In the genomic region with DNA sequence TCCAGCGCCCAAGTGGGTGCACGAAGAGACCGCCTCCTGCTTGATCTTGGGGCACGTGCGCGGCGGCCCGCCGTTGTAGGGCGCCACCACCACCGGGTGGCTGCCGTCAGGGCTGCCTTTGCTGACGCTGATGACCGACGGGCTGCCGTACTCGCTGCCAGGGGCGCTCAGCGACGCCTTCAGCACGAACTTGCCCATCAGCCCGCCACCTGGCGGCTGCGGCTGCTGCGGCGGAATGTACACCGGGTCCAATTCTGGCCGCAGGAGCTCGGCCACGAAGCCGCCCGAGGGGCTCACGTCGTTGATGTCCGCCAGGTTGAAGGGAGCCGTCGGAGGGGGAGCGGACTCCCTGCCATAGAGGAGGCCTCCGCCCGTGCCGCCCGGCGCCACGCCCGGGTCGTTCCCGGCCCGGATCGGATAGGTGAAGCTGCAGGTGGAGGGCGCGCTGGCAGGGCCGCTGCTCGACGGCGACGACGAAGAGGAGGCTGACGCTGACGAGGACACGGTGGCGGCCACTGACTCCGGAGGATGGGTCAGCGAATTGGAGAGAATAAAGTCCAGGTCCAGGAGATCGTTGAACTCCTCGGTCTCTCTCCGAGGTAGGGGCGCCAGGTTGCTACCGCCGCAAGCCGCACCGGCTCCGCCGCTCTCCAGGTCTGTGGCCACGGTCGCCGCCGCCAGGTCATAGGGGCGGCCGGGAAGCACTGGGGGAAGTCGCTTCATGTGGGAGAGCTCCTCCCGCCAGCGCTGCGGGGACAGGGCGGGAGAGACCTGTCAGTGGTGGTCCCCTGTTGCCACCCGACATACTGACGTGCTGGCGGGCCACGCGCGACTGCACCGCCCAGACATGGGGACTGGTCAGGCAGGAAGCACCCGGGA, we compare ENCODE assay signal across 7 cellular contexts. TPM values are rescaled to one million over a fixed set of nuclear protein-coding genes. Genes with fewer than 3 reads are reported as not detected.
DNase-seq lines count a peak whose midpoint lies in the region; ATAC-seq and TF ChIP-seq lines count a peak whose summit lies in the region.

No MANE protein-coding gene starts in this region.

- DNase-seq in Peyer's patch (peak in 2 of 3 donors; percentile 65 to 74), esophagus squamous epithelium (lab: John Stamatoyannopoulos, UW) (no peak), natural killer cell (no peak), H4 (ENCODE audit: low spot score) (no peak), glomerular visceral epithelial cell (ENCODE audit: extremely low spot score) (no peak), dedifferentiated amniotic fluid mesenchymal stem cell (ENCODE audit: extremely low spot score) (no peak)

- H3K36me3 Mint-ChIP-seq in natural killer cell: no peaks in the 10 kb centered on the region

- H3K4me1 ChIP-seq in Peyer's patch (peaks cover 0 to 22% (median 3%) of the 10 kb centered on the region in 4 donors), esophagus squamous epithelium (peaks cover 7 to 75% (median 20%) of the 10 kb centered on the region in 3 donors)

- H3K27ac ChIP-seq in Peyer's patch: peak overlapping the region; percentile 70 to 97 (median 92)
- H3K27ac ChIP-seq in esophagus squamous epithelium: peak overlapping the region; percentile 98 to 99 (median 98)

- peaks cover 43 to 56% of the 10 kb centered on the region in 2 donors for H3K27me3 Mint-ChIP-seq in natural killer cell (ENCODE audit: low read depth in 2 of 2)

- TF ChIP-seq POLR2A in Peyer's patch (IDR thresholded peaks at IDR 0.05) (no peak), esophagus squamous epithelium (IDR thresholded peaks at IDR 0.05) (peak in 1 of 4 donors; percentile 6)

- H3K4me1 Mint-ChIP-seq in natural killer cell: peaks cover 20 to 28% of the 10 kb centered on the region in 2 donors

- TF ChIP-seq CTCF in Peyer's patch (IDR thresholded peaks at IDR 0.05): peak in 4 of 6 experiments; percentile 19 to 48 (median 42)
- TF ChIP-seq CTCF in esophagus squamous epithelium (IDR thresholded peaks at IDR 0.05): peak in 5 of 6 experiments; percentile 55 to 81 (median 66)
- TF ChIP-seq CTCF in natural killer cell (IDR thresholded peaks at IDR 0.05): no peak

- ATAC-seq in GM19351 (IDR thresholded peaks at IDR 0.05; ENCODE audit: unreplicated experiment): peak; percentile 20
- ATAC-seq in natural killer cell: peak in 1 of 3 donors; percentile 7

- H3K27me3 ChIP-seq in Peyer's patch: no peaks in the 10 kb centered on the region
- H3K27me3 ChIP-seq in esophagus squamous epithelium: peaks cover 0 to 18% (median 0%) of the 10 kb centered on the region in 4 donors

- peak overlapping the region; percentile 41 to 54 for H3K27ac Mint-ChIP-seq in natural killer cell

- H3K4me3 ChIP-seq in Peyer's patch: peak overlapping the region; percentile 53 to 89 (median 76)
- H3K4me3 ChIP-seq in esophagus squamous epithelium: peak overlapping the region; percentile 78 to 98 (median 90)

- intact Hi-C loops in esophagus squamous epithelium (cut with DNase I) (loop anchor here (5.0 to 10.0 kb wide), 2 partner anchors 150 to 787 kb away; no protein-coding TSS in a partner anchor), natural killer cell (cut with micrococcal nuclease) (no loop called here)

- 2% methylated on average over 13 of the region's 92 CpGs; no CpG with 5 or more reads in 1 of the 2 donors for WGBS in esophagus squamous epithelium, 2 donors

- H3K9me3 Mint-ChIP-seq in natural killer cell: no peaks in the 10 kb centered on the region

- H3K9me3 ChIP-seq in Peyer's patch: no peaks in the 10 kb centered on the region
- H3K9me3 ChIP-seq in esophagus squamous epithelium: no peaks in the 10 kb centered on the region

- H3K36me3 ChIP-seq in Peyer's patch (peaks cover 0 to 34% (median 0%) of the 10 kb centered on the region in 3 donors), esophagus squamous epithelium (peaks cover 0 to 46% (median 24%) of the 10 kb centered on the region in 3 donors)

- H3K4me3 Mint-ChIP-seq in natural killer cell: peak overlapping the region; percentile 58

RNA-seq across cellular contexts. Expression of a gene that starts 1.8 kb away (rescaled TPM):
- total RNA-seq in Peyer's patch (100 to 1,000 TPM in 3 of 4 donors, 10 to 100 TPM in 1; 83.3 to 197 (median 165) TPM), esophagus squamous epithelium (100 to 1,000 TPM in 2 of 4 donors, 10 to 100 TPM in 2; 72.0 to 157 (median 106) TPM), natural killer cell (100 to 1,000 TPM in 1 of 3 donors, 10 to 100 TPM in 2; 29.8 to 162 (median 29.8) TPM)
- 2.3 and 3.1 TPM in 2 replicates for total RNA-seq in H4 (2014; rRNA removed; shearing (Covaris generic))

Comparison
In these comparisons a context has a peak if more than half of its experiments do, and no peak if none do; other contexts are left out.
1. DNase-seq: peak in Peyer's patch (2 of 3); none in esophagus squamous epithelium (single experiment), natural killer cell (single experiment), H4 (single experiment), glomerular visceral epithelial cell (single experiment) and dedifferentiated amniotic fluid mesenchymal stem cell (single experiment).